Comparison of ENCODE assay signal across 1 cellular context in genomic region chr7:332646-333398, GRCh38.
A peak's percentile ranks its signal among the peaks of the same experiment; 100 is the strongest.
TF ChIP-seq lines count a peak whose summit lies in the region.

No MANE protein-coding gene starts in this region.

TF ChIP-seq in K562, 482 proteins besides CTCF, POLR2A, EP300 and RAD21 (continued from another document and continues in another):
- peak; percentile 80 to 94 for TF ChIP-seq E2F6 (IDR thresholded peaks at IDR 0.05; ENCODE audit: borderline replicate concordance in 1 of 2, extremely low read depth in 1 of 2, insufficient read depth in 1 of 2, insufficient read length in 1 of 2, low read depth in 1 of 2, low read length in 1 of 2, poor library complexity in 1 of 2, severe bottlenecking in 1 of 2)
- no peak for TF ChIP-seq RNF2 (IDR thresholded peaks at IDR 0.05)
- TF ChIP-seq KDM2B (CRISPR knock-in tag; IDR thresholded peaks at IDR 0.05), result peak; percentile 75; the same call in 1 of the 2 replicates
- TF ChIP-seq ZNF24 (IDR thresholded peaks at IDR 0.05), result no peak
- TF ChIP-seq PKNOX1 (IDR thresholded peaks at IDR 0.05), result peak; percentile 35; the same call in 1 of the 2 replicates
- TF ChIP-seq ZBTB17 (CRISPR knock-in tag; IDR thresholded peaks at IDR 0.05), result no peak
- no peak for TF ChIP-seq ZBTB12 (CRISPR knock-in tag; IDR thresholded peaks at IDR 0.05)
- peak; percentile 83 for TF ChIP-seq SMC3 (conservative IDR thresholded peaks at IDR 0.05; ENCODE audit: insufficient read depth, low read depth, low read length)
- TF ChIP-seq ETV6 (IDR thresholded peaks at IDR 0.05; ENCODE audit: borderline replicate concordance in 1 of 2, low read depth in 2 of 2, low read length in 1 of 2), result no peak
- no peak for TF ChIP-seq ETV6 (CRISPR knock-in tag; IDR thresholded peaks at IDR 0.05; ENCODE audit: borderline replicate concordance)
- TF ChIP-seq L3MBTL2 (IDR thresholded peaks at IDR 0.05), result peak; percentile 92
- TF ChIP-seq MYC (IDR thresholded peaks at IDR 0.05; ENCODE audit: low read depth, low read length), result peak; percentile 96
- TF ChIP-seq MYC (CRISPR knock-in tag; IDR thresholded peaks at IDR 0.05; ENCODE audit: borderline replicate concordance, low read depth), result no peak
- no peak for TF ChIP-seq EWSR1 (IDR thresholded peaks at IDR 0.05; ENCODE audit: borderline replicate concordance, low read depth, partially characterized antibody)
- 0 out of 2 replicates have a peak, but pooled peaks have one; percentile 6 for TF ChIP-seq JUN (IDR thresholded peaks at IDR 0.05; ENCODE audit: borderline replicate concordance, low read depth, low read length)
- TF ChIP-seq JUN (CRISPR knock-in tag; IDR thresholded peaks at IDR 0.05; ENCODE audit: borderline replicate concordance), result no peak
- no peak for TF ChIP-seq ZNF3 (CRISPR knock-in tag; IDR thresholded peaks at IDR 0.05)
- no peak for TF ChIP-seq ZNF354B (CRISPR knock-in tag; IDR thresholded peaks at IDR 0.05)
- TF ChIP-seq KLF13 (tag; IDR thresholded peaks at IDR 0.05; ENCODE audit: borderline replicate concordance, low read depth), result no peak
- peak; percentile 87 for TF ChIP-seq MGA (IDR thresholded peaks at IDR 0.05)
- 0 out of 2 replicates have a peak, but pooled peaks have one; percentile 26 for TF ChIP-seq NR2C2 (CRISPR knock-in tag; IDR thresholded peaks at IDR 0.05)
- TF ChIP-seq NR2C2 (tag; IDR thresholded peaks at IDR 0.05), result no peak
- TF ChIP-seq SLC30A9 (CRISPR knock-in tag; IDR thresholded peaks at IDR 0.05), result no peak
- TF ChIP-seq BACH1 (tag; IDR thresholded peaks at IDR 0.05), result no peak
- TF ChIP-seq GTF3C2 (IDR thresholded peaks at IDR 0.05; ENCODE audit: borderline replicate concordance, extremely low read depth, insufficient read length), result no peak
- TF ChIP-seq YBX1 (IDR thresholded peaks at IDR 0.05), result no peak
- TF ChIP-seq ZNF511 (CRISPR knock-in tag; IDR thresholded peaks at IDR 0.05), result peak; percentile 71; the same call in 1 of the 2 replicates
- peak; percentile 69; the same call in 1 of the 2 replicates for TF ChIP-seq BHLHE40 (IDR thresholded peaks at IDR 0.05; ENCODE audit: low read length)
- TF ChIP-seq VEZF1 (CRISPR knock-in tag; IDR thresholded peaks at IDR 0.05), result peak; percentile 56
- TF ChIP-seq RB1 (IDR thresholded peaks at IDR 0.05; ENCODE audit: low read depth), result peak; percentile 81; the same call in 1 of the 2 replicates
- TF ChIP-seq ETS1 (conservative IDR thresholded peaks at IDR 0.05; ENCODE audit: control insufficient read depth, low read depth, low read length), result no peak
- peak; percentile 47 for TF ChIP-seq GABPB1 (CRISPR knock-in tag; IDR thresholded peaks at IDR 0.05)
